Comparison of ENCODE assay signal across 7 cellular contexts in the genomic region with DNA sequence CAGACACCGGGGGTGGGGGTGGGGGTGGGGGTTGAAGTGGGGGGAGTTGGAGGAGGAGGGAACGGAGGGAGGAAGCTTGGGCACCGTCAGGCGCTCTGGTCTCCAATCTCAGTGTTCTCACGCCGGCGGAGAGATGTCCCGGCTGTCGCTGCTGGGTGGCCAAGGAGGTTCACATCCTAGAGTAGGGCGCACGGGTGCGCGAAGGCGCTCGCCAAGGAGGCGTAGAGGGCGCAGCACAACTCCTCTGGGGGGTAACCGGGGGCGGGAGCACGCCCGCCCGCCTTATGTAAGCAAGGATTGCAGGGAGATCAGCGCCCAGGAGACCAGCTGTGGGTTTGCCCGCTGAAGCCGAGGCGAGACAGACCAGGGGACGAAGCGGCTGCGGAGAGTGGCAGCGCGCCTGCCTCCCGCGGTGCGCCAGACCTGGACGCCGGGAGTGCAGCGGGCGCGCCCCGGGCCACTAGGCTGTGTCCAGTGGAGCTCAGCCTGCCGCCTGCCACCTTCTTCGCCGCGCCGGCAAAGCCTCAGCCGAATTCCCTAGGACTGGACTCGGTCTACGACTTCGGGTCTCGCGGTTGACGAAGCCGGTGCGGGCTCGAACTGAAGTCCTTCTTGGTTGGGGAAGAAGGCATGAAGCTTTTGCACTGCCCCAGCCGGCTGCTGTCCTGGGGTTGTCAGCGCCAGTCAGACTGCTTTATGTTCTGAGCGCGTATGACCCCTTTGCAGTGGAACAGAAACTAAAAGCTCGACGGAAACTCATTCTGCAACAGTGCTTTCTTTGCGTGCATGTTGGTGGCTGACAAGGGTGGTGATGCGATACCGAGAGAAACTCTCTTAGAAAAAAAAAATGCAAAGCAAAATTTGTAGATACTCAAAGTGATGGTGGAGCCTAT. TPM values are rescaled to one million over a fixed set of nuclear protein-coding genes. Genes with fewer than 3 reads are reported as not detected.
DNase-seq lines count a peak whose midpoint lies in the region; ATAC-seq and TF ChIP-seq lines count a peak whose summit lies in the region.

No MANE protein-coding gene starts in this region.

- no peak for TF ChIP-seq RAD21 in Ishikawa (IDR thresholded peaks at IDR 0.05; ENCODE audit: low read depth)

- ATAC-seq in GM21576 (IDR thresholded peaks at IDR 0.05; ENCODE audit: unreplicated experiment) = peak; percentile 96

- no peaks in the 10 kb centered on the region for H3K36me3 ChIP-seq in ascending aorta

- H3K27ac ChIP-seq in ascending aorta = peak overlapping the region; percentile 93 to 96

- TF ChIP-seq EP300 in Ishikawa (IDR thresholded peaks at IDR 0.05; ENCODE audit: borderline replicate concordance) = no peak

- no peaks in the 10 kb centered on the region for H3K27me3 ChIP-seq in ascending aorta

- in situ Hi-C loops in GM13977 (cut with MboI; ENCODE audit: low pct_unique_long_range_greater_than_20kb, low sequenced_read_pairs, unreplicated experiment) = no loop called here

- intact Hi-C loops in ascending aorta (cut with DNase I) = loop anchor here (2.0 to 10.0 kb wide), 6 partner anchors 17 to 1095 kb away; partner anchors contain the start of genes BMPR1B and PDLIM5

- H3K4me1 ChIP-seq in ascending aorta = no peaks in the 10 kb centered on the region

- peak overlapping the region; percentile 74 to 98 for H3K4me3 ChIP-seq in ascending aorta

- no peak for TF ChIP-seq CTCF in GM13977 (IDR thresholded peaks at IDR 0.05; ENCODE audit: extremely low read depth, insufficient read depth, missing control alignments)
- TF ChIP-seq CTCF in ascending aorta (IDR thresholded peaks at IDR 0.05) = no peak

- DNase-seq in GM13977 (ENCODE audit: low spot score) (peak; percentile 79), ascending aorta (ENCODE audit: low spot score in 2 of 2) (peak in 1 of 2 donors; percentile 80), hypothalamus (lab: John Stamatoyannopoulos, UW) (peak in 45 of 51 donors; percentile 26 to 91 (median 78)), putamen (ENCODE audit: low spot score) (peak; percentile 88), GF-D8 (lab: John Stamatoyannopoulos, UW) (no peak)

- H3K9me3 ChIP-seq in ascending aorta = no peaks in the 10 kb centered on the region

TF ChIP-seq in Ishikawa, 13 proteins besides CTCF, POLR2A, EP300 and RAD21:
- TF ChIP-seq, protein P1, sequence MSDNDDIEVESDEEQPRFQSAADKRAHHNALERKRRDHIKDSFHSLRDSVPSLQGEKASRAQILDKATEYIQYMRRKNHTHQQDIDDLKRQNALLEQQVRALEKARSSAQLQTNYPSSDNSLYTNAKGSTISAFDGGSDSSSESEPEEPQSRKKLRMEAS (IDR thresholded peaks at IDR 0.05) = peak; percentile 14; the same call in 1 of the 2 replicates
- no peak for TF ChIP-seq TEAD4 (IDR thresholded peaks at IDR 0.05)

RNA-seq across cellular contexts. Expression of gene UNC5C, which starts 0.7 kb away (rescaled TPM):
- total RNA-seq in ascending aorta = 13.3 TPM
